ENCODE assay signal across 23 cellular contexts in genomic region chr6:88865275-88865674, GRCh38.
A peak's percentile ranks its signal among the peaks of the same experiment; 100 is the strongest.
DNase-seq lines count a peak whose midpoint lies in the region; ATAC-seq and FAIRE-seq lines count a peak whose summit lies in the region.
"Had no signal": no experiment of that assay in that cellular context is flagged by ENCODE, and none has a peak within 500 bp of the region (broad histone marks: within the 10 kb centered on the region; RNA-seq: fewer than 3 reads in every experiment).

No MANE protein-coding gene starts in this region.

- peaks cover 17% of the 10 kb centered on the region for H3K36me3 Mint-ChIP-seq in activated naive CD4-positive, alpha-beta T cell treated with anti-CD3 and anti-CD28 coated beads, Interleukin-2, amount 10 ng/mL, durations not matched to agents 7 days and 5 days
- H3K36me3 Mint-ChIP-seq in activated T-helper 1 cell treated with anti-CD3 and anti-CD28 coated beads, Interleukin-12 subunit alpha, Interleukin-12 subunit beta, Interleukin-2, Interleukin-4 antibody, amounts not matched to agents 30 ng/mL and 10 ng/mL and 1 ng/mL, durations not matched to agents 14 hours and 24 hours and 36 hours (ENCODE audit: low read depth) = peaks cover 21% of the 10 kb centered on the region
- H3K36me3 Mint-ChIP-seq in stimulated activated effector memory CD8-positive, alpha-beta T cell treated with anti-CD3 and anti-CD28 coated beads, Interleukin-12 subunit alpha, Interleukin-12 subunit beta, amount 100 ng/mL, for 72 hours = peaks cover 6% of the 10 kb centered on the region

- FAIRE-seq in GM19239 (lab: Jason Lieb, UNC) = peak; percentile 11
- FAIRE-seq: keratinocyte had no signal

- H3K9me3 Mint-ChIP-seq in activated naive CD4-positive, alpha-beta T cell treated with anti-CD3 and anti-CD28 coated beads, Interleukin-2, amount 10 ng/mL, durations not matched to agents 7 days and 5 days = no peaks in the 10 kb centered on the region
- no peaks in the 10 kb centered on the region for H3K9me3 Mint-ChIP-seq in activated T-helper 1 cell treated with anti-CD3 and anti-CD28 coated beads, Interleukin-12 subunit alpha, Interleukin-12 subunit beta, Interleukin-2, Interleukin-4 antibody, amounts not matched to agents 30 ng/mL and 10 ng/mL and 1 ng/mL, durations not matched to agents 14 hours and 24 hours and 36 hours
- no peaks in the 10 kb centered on the region for H3K9me3 Mint-ChIP-seq in stimulated activated effector memory CD8-positive, alpha-beta T cell treated with anti-CD3 and anti-CD28 coated beads, Interleukin-12 subunit alpha, Interleukin-12 subunit beta, amount 100 ng/mL, for 72 hours
- H3K9me3 Mint-ChIP-seq: H9, mesothelial cell of epicardium, naive B cell had no signal

- H3K27ac Mint-ChIP-seq in activated naive CD4-positive, alpha-beta T cell treated with anti-CD3 and anti-CD28 coated beads, Interleukin-2, amount 10 ng/mL, durations not matched to agents 7 days and 5 days = peak overlapping the region; percentile 78
- peak overlapping the region; percentile 82 for H3K27ac Mint-ChIP-seq in activated T-helper 1 cell treated with anti-CD3 and anti-CD28 coated beads, Interleukin-12 subunit alpha, Interleukin-12 subunit beta, Interleukin-2, Interleukin-4 antibody, amounts not matched to agents 30 ng/mL and 10 ng/mL and 1 ng/mL, durations not matched to agents 14 hours and 24 hours and 36 hours
- peak overlapping the region; percentile 20 for H3K27ac Mint-ChIP-seq in stimulated activated effector memory CD8-positive, alpha-beta T cell treated with anti-CD3 and anti-CD28 coated beads, Interleukin-12 subunit alpha, Interleukin-12 subunit beta, amount 100 ng/mL, for 72 hours
- H3K27ac Mint-ChIP-seq: H9, mesothelial cell of epicardium had no signal

- DNase-seq in activated naive CD4-positive, alpha-beta T cell treated with anti-CD3 and anti-CD28 coated beads, Interleukin-2, amount 10 ng/mL, durations not matched to agents 7 days and 5 days = no peak
- no peak for DNase-seq in activated naive CD4-positive, alpha-beta T cell (lab: John Stamatoyannopoulos, UW)
- DNase-seq in GM19239 (ENCODE audit: insufficient read length, low spot score) (no peak), HT-29 (ENCODE audit: low spot score) (no peak), NCI-H2171 (lab: John Stamatoyannopoulos, UW) (no peak)
- no peak for DNase-seq in activated T-helper 1 cell treated with anti-CD3 and anti-CD28 coated beads, Interleukin-12 subunit alpha, Interleukin-12 subunit beta, Interleukin-2, Interleukin-4 antibody, amounts not matched to agents 30 ng/mL and 10 ng/mL and 1 ng/mL, durations not matched to agents 14 hours and 24 hours and 36 hours (ENCODE audit: low spot score)
- DNase-seq in stimulated activated effector memory CD8-positive, alpha-beta T cell treated with anti-CD3 and anti-CD28 coated beads, Interleukin-12 subunit alpha, Interleukin-12 subunit beta, amount 100 ng/mL, for 72 hours (ENCODE audit: low spot score in 2 of 2) = no peak
- DNase-seq: activated CD4-positive, CD25-positive, alpha-beta regulatory T cell; activated effector memory CD4-positive, alpha-beta T cell treated with anti-CD3 and anti-CD28 coated beads, Interleukin-2, amount 50 U/mL, for 16 hours; effector memory CD4-positive, alpha-beta T cell; erythroblast; H9; KG1; MM.1S; naive B cell; NCI-H2029; NCI-H526; Right ventricle myocardium superior; stomach; tibial artery had no signal

- H3K4me3 Mint-ChIP-seq in activated naive CD4-positive, alpha-beta T cell treated with anti-CD3 and anti-CD28 coated beads, Interleukin-2, amount 10 ng/mL, durations not matched to agents 7 days and 5 days = no peak overlapping the region
- H3K4me3 Mint-ChIP-seq in activated T-helper 1 cell treated with anti-CD3 and anti-CD28 coated beads, Interleukin-12 subunit alpha, Interleukin-12 subunit beta, Interleukin-2, Interleukin-4 antibody, amounts not matched to agents 30 ng/mL and 10 ng/mL and 1 ng/mL, durations not matched to agents 14 hours and 24 hours and 36 hours = peak overlapping the region; percentile 25
- H3K4me3 Mint-ChIP-seq in stimulated activated effector memory CD8-positive, alpha-beta T cell treated with anti-CD3 and anti-CD28 coated beads, Interleukin-12 subunit alpha, Interleukin-12 subunit beta, amount 100 ng/mL, for 72 hours = no peak overlapping the region
- H3K4me3 Mint-ChIP-seq: H9, mesothelial cell of epicardium had no signal

- ATAC-seq in stimulated activated effector memory CD8-positive, alpha-beta T cell treated with anti-CD3 and anti-CD28 coated beads, Interleukin-12 subunit alpha, Interleukin-12 subunit beta, amount 100 ng/mL, for 72 hours = peak; percentile 84
- no peak for ATAC-seq in HG03521 (IDR thresholded peaks at IDR 0.05; ENCODE audit: unreplicated experiment)

- intact Hi-C loops in activated T-helper 1 cell treated with anti-CD3 and anti-CD28 coated beads, Interleukin-12 subunit alpha, Interleukin-12 subunit beta, Interleukin-2, Interleukin-4 antibody, amounts not matched to agents 30 ng/mL and 10 ng/mL and 1 ng/mL, durations not matched to agents 14 hours and 24 hours and 36 hours (cut with micrococcal nuclease) = loop anchor here (5.0 to 10.0 kb wide), 3 partner anchors 1130 to 1458 kb away; partner anchors contain the start of genes CFAP206 and SLC35A1

- CTCF ChIA-PET in activated naive CD4-positive, alpha-beta T cell treated with anti-CD3 and anti-CD28 coated beads, Interleukin-2, amount 10 ng/mL, durations not matched to agents 7 days and 5 days (lab: Charles Lee) = interaction anchor here (1.2 kb wide), 1 partner anchor 1033 kb away, joined by 3 read pairs; no protein-coding TSS in a partner anchor

- peaks cover 18% of the 10 kb centered on the region for H3K4me1 Mint-ChIP-seq in activated naive CD4-positive, alpha-beta T cell treated with anti-CD3 and anti-CD28 coated beads, Interleukin-2, amount 10 ng/mL, durations not matched to agents 7 days and 5 days
- H3K4me1 Mint-ChIP-seq in activated T-helper 1 cell treated with anti-CD3 and anti-CD28 coated beads, Interleukin-12 subunit alpha, Interleukin-12 subunit beta, Interleukin-2, Interleukin-4 antibody, amounts not matched to agents 30 ng/mL and 10 ng/mL and 1 ng/mL, durations not matched to agents 14 hours and 24 hours and 36 hours (ENCODE audit: low read depth) = peaks cover 48% of the 10 kb centered on the region
- H3K4me1 Mint-ChIP-seq in stimulated activated effector memory CD8-positive, alpha-beta T cell treated with anti-CD3 and anti-CD28 coated beads, Interleukin-12 subunit alpha, Interleukin-12 subunit beta, amount 100 ng/mL, for 72 hours = peaks cover 25% of the 10 kb centered on the region
- H3K4me1 Mint-ChIP-seq: H9 had no signal

- H3K27me3 Mint-ChIP-seq in activated naive CD4-positive, alpha-beta T cell treated with anti-CD3 and anti-CD28 coated beads, Interleukin-2, amount 10 ng/mL, durations not matched to agents 7 days and 5 days = no peaks in the 10 kb centered on the region
- H3K27me3 Mint-ChIP-seq in activated T-helper 1 cell treated with anti-CD3 and anti-CD28 coated beads, Interleukin-12 subunit alpha, Interleukin-12 subunit beta, Interleukin-2, Interleukin-4 antibody, amounts not matched to agents 30 ng/mL and 10 ng/mL and 1 ng/mL, durations not matched to agents 14 hours and 24 hours and 36 hours (ENCODE audit: insufficient read depth) = no peaks in the 10 kb centered on the region
- H3K27me3 Mint-ChIP-seq: naive B cell had no signal

Comparison
In these comparisons a context has a peak if more than half of its experiments do, and no peak if none do; other contexts are left out.
1. H3K27ac Mint-ChIP-seq: peak in every context shown above with its lines; median percentile 82 in activated T-helper 1 cell treated with anti-CD3 and anti-CD28 coated beads, Interleukin-12 subunit alpha, Interleukin-12 subunit beta, Interleukin-2, Interleukin-4 antibody, amounts not matched to agents 30 ng/mL and 10 ng/mL and 1 ng/mL, durations not matched to agents 14 hours and 24 hours and 36 hours; 78 in activated naive CD4-positive, alpha-beta T cell treated with anti-CD3 and anti-CD28 coated beads, Interleukin-2, amount 10 ng/mL, durations not matched to agents 7 days and 5 days; 20 in stimulated activated effector memory CD8-positive, alpha-beta T cell treated with anti-CD3 and anti-CD28 coated beads, Interleukin-12 subunit alpha, Interleukin-12 subunit beta, amount 100 ng/mL, for 72 hours.